ENCODE assay signal across 8 cellular contexts in genomic region chr20:3209946-3210317, GRCh38. TPM values are rescaled to one million over a fixed set of nuclear protein-coding genes. Genes with fewer than 3 reads are reported as not detected.
DNase-seq lines count a peak whose midpoint lies in the region; ATAC-seq and TF ChIP-seq lines count a peak whose summit lies in the region.

No MANE protein-coding gene starts in this region.

- peak overlapping the region; percentile 85 for H3K4me2 ChIP-seq in SU-DHL-6 (ENCODE audit: low read depth, low read length, poor library complexity, severe bottlenecking)
- H3K4me2 ChIP-seq in neuronal stem cell (ENCODE audit: insufficient read depth, low read length, poor library complexity, severe bottlenecking): peak overlapping the region; percentile 94

- H3K4me3 ChIP-seq in SU-DHL-6 (ENCODE audit: insufficient read depth, low read length, poor library complexity, severe bottlenecking) (peak overlapping the region; percentile 95), fibroblast of mammary gland (ENCODE audit: control insufficient read depth, low read depth, low read length) (peak overlapping the region; percentile 94), neuronal stem cell (ENCODE audit: low read length in 2 of 2) (peak overlapping the region; percentile 79 to 92)

- H2AK5ac ChIP-seq in neuronal stem cell (ENCODE audit: low read depth, low read length): peak overlapping the region; percentile 67

- no peak for ATAC-seq in HG03469 (IDR thresholded peaks at IDR 0.05; ENCODE audit: unreplicated experiment)

- no peak overlapping the region for H4K8ac ChIP-seq in neuronal stem cell (ENCODE audit: low read depth, low read length)

- H3K4me1 ChIP-seq in neuronal stem cell (ENCODE audit: control insufficient read depth in 2 of 2, insufficient read depth in 1 of 2, low read depth in 1 of 2, low read length in 2 of 2): peaks cover 10 to 15% of the 10 kb centered on the region in 2 donors

- H3K36me3 ChIP-seq in SU-DHL-6 (ENCODE audit: low read length): no peaks in the 10 kb centered on the region
- peaks cover 11 to 28% of the 10 kb centered on the region in 2 donors for H3K36me3 ChIP-seq in neuronal stem cell (replicated peaks in 1 of 2; ENCODE audit: control insufficient read depth in 2 of 2, insufficient read depth in 2 of 2, low read length in 2 of 2)

- H3K27me3 ChIP-seq in SU-DHL-6 (ENCODE audit: low read length) (no peaks in the 10 kb centered on the region), neuronal stem cell (ENCODE audit: control insufficient read depth in 3 of 3, insufficient read depth in 3 of 3, low read depth in 1 of 3, low read length in 3 of 3) (no peaks in the 10 kb centered on the region)

- H4K20me1 ChIP-seq in SU-DHL-6 (ENCODE audit: low read depth, low read length): no peaks in the 10 kb centered on the region

- TF ChIP-seq CTCF in SU-DHL-6 (IDR thresholded peaks at IDR 0.05; ENCODE audit: insufficient read depth, low read length, poor library complexity, severe bottlenecking) (no peak), fibroblast of mammary gland (conservative IDR thresholded peaks at IDR 0.05; ENCODE audit: control insufficient read depth, insufficient read depth, low read depth, low read length) (no peak)

- peaks cover 3% of the 10 kb centered on the region; the same call in 1 of the 2 replicates for H3F3A ChIP-seq in SU-DHL-6 (ENCODE audit: insufficient read depth)

- no peak overlapping the region for H2BK15ac ChIP-seq in neuronal stem cell (ENCODE audit: low read length)

- DNase-seq in DMS53 (lab: John Stamatoyannopoulos, UW) (peak; percentile 32), DMS53 treated with DMSO at 0.1 percent for 48 hours (lab: John Stamatoyannopoulos, UW; ENCODE audit: unreplicated experiment) (no peak), fibroblast of mammary gland (ENCODE audit: low read depth) (peak; percentile 20), neuronal stem cell (ENCODE audit: low spot score) (no peak), SHP77 treated with DMSO at 0.1 percent for 48 hours (lab: John Stamatoyannopoulos, UW) (no peak), DMS79 (lab: John Stamatoyannopoulos, UW) (no peak)

- no peaks in the 10 kb centered on the region for H3K9me3 ChIP-seq in SU-DHL-6 (ENCODE audit: insufficient read depth, low read length)
- no peaks in the 10 kb centered on the region for H3K9me3 ChIP-seq in neuronal stem cell (replicated peaks in 1 of 2; ENCODE audit: control insufficient read depth in 2 of 2, insufficient read depth in 1 of 2, low read depth in 1 of 2, low read length in 2 of 2)

- H3K18ac ChIP-seq in neuronal stem cell (ENCODE audit: low read length): peak overlapping the region; percentile 45

- no peak overlapping the region for H3K23ac ChIP-seq in neuronal stem cell (ENCODE audit: low read depth, low read length, poor library complexity)

- WGBS in neuronal stem cell (ENCODE audit: extremely low coverage in 2 of 2, insufficient read length in 2 of 2, insufficient replicate concordance in 1 of 2), 2 donors: no CpG with 5 or more reads among the region's 10 CpGs

- no peak overlapping the region for H3K4ac ChIP-seq in neuronal stem cell (ENCODE audit: low read length)

- H3K27ac ChIP-seq in SU-DHL-6 (ENCODE audit: low read depth, low read length) (peak overlapping the region; percentile 67; the same call in 1 of the 2 replicates), neuronal stem cell (replicated peaks; ENCODE audit: low read length) (no peak overlapping the region)

- peaks cover 47% of the 10 kb centered on the region for H3K79me2 ChIP-seq in SU-DHL-6 (ENCODE audit: insufficient read depth, low read length)

- H2BK120ac ChIP-seq in neuronal stem cell (ENCODE audit: low read depth, low read length): no peak overlapping the region

- no peak overlapping the region for H4K91ac ChIP-seq in neuronal stem cell (ENCODE audit: low read depth, low read length, poor library complexity)

- H2BK12ac ChIP-seq in neuronal stem cell (ENCODE audit: low read length): no peak overlapping the region

- no peak overlapping the region for H2BK5ac ChIP-seq in neuronal stem cell (ENCODE audit: low read length)

- no peaks in the 10 kb centered on the region for H3K9me2 ChIP-seq in SU-DHL-6 (replicated peaks; ENCODE audit: insufficient read depth, low read length)

- H2AFZ ChIP-seq in SU-DHL-6 (ENCODE audit: low read depth, low read length, severe bottlenecking) (peak overlapping the region; percentile 83), neuronal stem cell (ENCODE audit: low read length) (peak overlapping the region; percentile 90)

- H3K79me1 ChIP-seq in neuronal stem cell (ENCODE audit: low read depth, low read length): peaks cover 3% of the 10 kb centered on the region

- H3K14ac ChIP-seq in neuronal stem cell (ENCODE audit: low read length): peak overlapping the region; percentile 25

- H3K9ac ChIP-seq in SU-DHL-6 (ENCODE audit: low read length): peak overlapping the region; percentile 96
- peak overlapping the region; percentile 87 for H3K9ac ChIP-seq in neuronal stem cell (ENCODE audit: low read depth, low read length, poor library complexity)

RNA-seq across cellular contexts. Expression of gene ITPA, which starts 0.6 kb away (rescaled TPM):
- 31.8 TPM for polyA plus RNA-seq in neuronal stem cell (2013, experiment 1 of 2)
- 32.2 TPM for polyA plus RNA-seq in neuronal stem cell (2013, experiment 2 of 2)

RNA-seq across cellular contexts. Expression of gene DDRGK1, which starts 5.5 kb away (rescaled TPM):
- 29.3 TPM for polyA plus RNA-seq in neuronal stem cell (2013, experiment 1 of 2)
- 30.0 TPM for polyA plus RNA-seq in neuronal stem cell (2013, experiment 2 of 2)

RNA-seq across cellular contexts. Expression of gene SLC4A11, which starts 29.1 kb away (rescaled TPM):
- 4.0 TPM for polyA plus RNA-seq in neuronal stem cell (2013, experiment 1 of 2)
- polyA plus RNA-seq in neuronal stem cell (2013, experiment 2 of 2): 3.9 TPM

RNA-seq across cellular contexts. Expression of gene LZTS3, which starts 36.6 kb away (rescaled TPM):
- 8.4 TPM for polyA plus RNA-seq in neuronal stem cell (2013, experiment 1 of 2)
- polyA plus RNA-seq in neuronal stem cell (2013, experiment 2 of 2): 8.7 TPM

RNA-seq across cellular contexts. Expression of gene FASTKD5, which starts 50.3 kb away (rescaled TPM):
- 6.6 TPM for polyA plus RNA-seq in neuronal stem cell (2013, experiment 1 of 2)
- 6.4 TPM for polyA plus RNA-seq in neuronal stem cell (2013, experiment 2 of 2)

Comparison
In these comparisons a context has a peak if more than half of its experiments do, and no peak if none do; other contexts are left out.
1. DNase-seq: peak in DMS53 (single experiment) and fibroblast of mammary gland (single experiment); none in DMS53 treated with DMSO at 0.1 percent for 48 hours (single experiment), neuronal stem cell (single experiment), SHP77 treated with DMSO at 0.1 percent for 48 hours (single experiment) and DMS79 (single experiment).
2. Peak in every context shown above with its lines, with median percentiles within 50 percentile points of each other: H3K4me3 ChIP-seq.